In the genomic region with DNA sequence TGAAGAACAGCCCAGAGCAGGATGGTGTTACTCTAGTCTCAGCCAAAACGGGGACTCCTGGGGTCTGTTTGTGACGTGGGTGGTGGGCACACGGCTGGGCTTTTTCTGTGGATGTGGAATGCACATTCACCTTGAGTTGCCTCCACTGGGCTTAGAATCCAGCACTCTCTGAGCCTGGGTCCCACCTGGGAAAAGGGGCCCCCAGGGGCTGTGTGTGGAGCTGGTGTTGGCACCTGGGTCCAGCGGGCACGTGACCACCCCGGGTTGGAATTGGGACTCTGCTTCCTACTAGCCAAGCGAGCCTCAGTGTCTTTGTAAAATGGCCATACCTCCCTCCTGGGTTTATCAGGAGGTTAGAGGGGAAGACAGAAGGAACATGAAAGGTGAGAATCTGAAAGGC, we compare ENCODE assay signal across 18 cellular contexts. TPM values are rescaled to one million over a fixed set of nuclear protein-coding genes. Genes with fewer than 3 reads are reported as not detected.
DNase-seq lines count a peak whose midpoint lies in the region; ATAC-seq and TF ChIP-seq lines count a peak whose summit lies in the region.
"Had no signal": no experiment of that assay in that cellular context is flagged by ENCODE, and none has a peak within 500 bp of the region (broad histone marks: within the 10 kb centered on the region; RNA-seq: fewer than 3 reads in every experiment).

No MANE protein-coding gene starts in this region.

- no peaks in the 10 kb centered on the region for H3K4me1 ChIP-seq in osteoblast (ENCODE audit: insufficient read depth, low read length)
- H3K4me1 ChIP-seq: HAP-1 had no signal

- H3K9me3 Mint-ChIP-seq in HFFc6 = no peaks in the 10 kb centered on the region
- H3K9me3 Mint-ChIP-seq: CD4-positive, alpha-beta memory T cell had no signal

- peaks cover 4% of the 10 kb centered on the region for H4K20me1 ChIP-seq in osteoblast (ENCODE audit: insufficient read depth, low read length)

- no peak overlapping the region for H3K4me3 ChIP-seq in osteoblast (ENCODE audit: insufficient read depth, low read length)
- H3K4me3 ChIP-seq: GM23248, HAP-1 had no signal

- peak; percentile 20 for ATAC-seq in esophagus mucosa

- no peak for TF ChIP-seq CTCF in HFFc6 (IDR thresholded peaks at IDR 0.05)
- TF ChIP-seq CTCF in osteoblast (IDR thresholded peaks at IDR 0.05; ENCODE audit: extremely low read depth, low read depth, low read length) = no peak

- peaks cover 38% of the 10 kb centered on the region for H3K36me3 ChIP-seq in osteoblast (ENCODE audit: insufficient read depth, low read length)

- H3K27me3 ChIP-seq in osteoblast (ENCODE audit: insufficient read depth, low read length) = no peaks in the 10 kb centered on the region

- no peak overlapping the region for H3K27ac ChIP-seq in osteoblast (ENCODE audit: low read depth, low read length)
- H3K27ac ChIP-seq: GM23248 had no signal

- H3K79me2 ChIP-seq in osteoblast (ENCODE audit: insufficient read depth, low read length) = no peaks in the 10 kb centered on the region

- no peaks in the 10 kb centered on the region for H3K9me3 ChIP-seq in osteoblast (ENCODE audit: low read depth, low read length)
- H3K9me3 ChIP-seq: HAP-1 had no signal

- peaks cover 25% of the 10 kb centered on the region for H3K36me3 Mint-ChIP-seq in HFFc6 (ENCODE audit: low read depth)

- H2AFZ ChIP-seq in osteoblast (ENCODE audit: low read length) = no peak overlapping the region
- H2AFZ ChIP-seq: GM23248 had no signal

- peak overlapping the region; percentile 24; the same call in 1 of the 2 replicates for H3K27ac Mint-ChIP-seq in HFFc6

- no peak overlapping the region for H3K4me2 ChIP-seq in osteoblast (ENCODE audit: insufficient read depth, low read length)

- no peak for DNase-seq in HFFc6
- DNase-seq in osteoblast (ENCODE audit: insufficient read length, low spot score, missing footprints) = peak; percentile 56
- DNase-seq in NCI-H2029 (lab: John Stamatoyannopoulos, UW) = no peak
- DNase-seq in stimulated activated CD4-positive, alpha-beta T cell treated with anti-CD3 and anti-CD28 coated beads, Interleukin-15, amount 100 ng/mL, for 24 hours = no peak
- no peak for DNase-seq in NCI-H1092 treated with DMSO at 0.1 percent for 48 hours (lab: John Stamatoyannopoulos, UW)
- DNase-seq: C1 segment of cervical spinal cord; Calu3; CD4-positive, alpha-beta memory T cell; COR-L47; DMS53; DMS79 treated with DMSO at 0.1 percent for 48 hours; GF-D8; GM23248 had no signal

- H3K4me1 Mint-ChIP-seq in HFFc6 (ENCODE audit: low read depth) = no peaks in the 10 kb centered on the region
- H3K4me1 Mint-ChIP-seq: CD4-positive, alpha-beta memory T cell had no signal

- no peaks in the 10 kb centered on the region; the same call in 1 of the 2 replicates for H3K27me3 Mint-ChIP-seq in HFFc6 (ENCODE audit: insufficient read depth)
- H3K27me3 Mint-ChIP-seq: CD4-positive, alpha-beta memory T cell had no signal

- no peak overlapping the region for H3K4me3 Mint-ChIP-seq in HFFc6
- H3K4me3 Mint-ChIP-seq: CD4-positive, alpha-beta memory T cell had no signal

RNA-seq across cellular contexts. Expression of a gene that starts 29.2 kb away (rescaled TPM):
- total RNA-seq in HFFc6 (2021; fragmentation: NEBNext Ultra II Directional; extraction: Animal tissue kit (Norgen Biotek cat#: 25700)) = not detected
- 0.24 TPM for total RNA-seq in esophagus mucosa
- total RNA-seq in osteoblast = under 0.01 TPM in 2 replicates
- total RNA-seq: A172; A673; Calu3; CD4-positive, alpha-beta memory T cell; G401; GM23248 had no signal

RNA-seq across cellular contexts. Expression of a gene that starts 30.4 kb away (rescaled TPM):
- total RNA-seq in HFFc6 (2021; fragmentation: NEBNext Ultra II Directional; extraction: Animal tissue kit (Norgen Biotek cat#: 25700)) = 10 to 100 TPM; 29.6 to 39.4 (median 35.2) TPM
- 19.7 TPM for total RNA-seq in esophagus mucosa
- total RNA-seq in osteoblast = 24.2 and 29.8 TPM in 2 replicates
